ENCODE assay signal across 30 cellular contexts in genomic region chrX:9516635-9517034, GRCh38.
"Had no signal": no experiment of that assay in that cellular context is flagged by ENCODE, and none has a peak within 500 bp of the region (broad histone marks: within the 10 kb centered on the region; RNA-seq: fewer than 3 reads in every experiment).

No MANE protein-coding gene starts in this region.

- FAIRE-seq: endometrium, frontal cortex had no signal

- H3K4me3 ChIP-seq: breast epithelium, left ventricle myocardium inferior, lung, ovary, prostate gland, smooth muscle cell, suprapubic skin, tibial artery had no signal

- H3K27ac Mint-ChIP-seq: activated CD4-positive, alpha-beta memory T cell treated with anti-CD3 and anti-CD28 coated beads for 36 hours; activated naive CD4-positive, alpha-beta T cell treated with anti-CD3 and anti-CD28 coated beads, Interleukin-2, amount 50 U/mL, for 24 hours; activated naive CD8-positive, alpha-beta T cell treated with anti-CD3 and anti-CD28 coated beads, Interleukin-2, amount 50 U/mL, for 24 hours; dendritic cell treated with granulocyte-macrophage colony-stimulating factor and Interleukin-4, amounts not matched to agents 40 ng/mL and 50 ng/mL, for 4 days had no signal

- H3K4me2 ChIP-seq: smooth muscle cell had no signal

- H3K4me3 Mint-ChIP-seq: activated CD4-positive, alpha-beta memory T cell treated with anti-CD3 and anti-CD28 coated beads for 36 hours; activated naive CD4-positive, alpha-beta T cell treated with anti-CD3 and anti-CD28 coated beads, Interleukin-2, amount 50 U/mL, for 24 hours; activated naive CD8-positive, alpha-beta T cell treated with anti-CD3 and anti-CD28 coated beads, Interleukin-2, amount 50 U/mL, for 24 hours; dendritic cell treated with granulocyte-macrophage colony-stimulating factor and Interleukin-4, amounts not matched to agents 40 ng/mL and 50 ng/mL, for 4 days had no signal

- H3K27me3 Mint-ChIP-seq: activated CD4-positive, alpha-beta memory T cell treated with anti-CD3 and anti-CD28 coated beads for 36 hours; activated CD8-positive, alpha-beta memory T cell treated with anti-CD3 and anti-CD28 coated beads, Interleukin-2, amount 10 ng/mL, durations not matched to agents 7 days and 5 days; activated naive CD4-positive, alpha-beta T cell treated with anti-CD3 and anti-CD28 coated beads, Interleukin-2, amount 50 U/mL, for 24 hours; activated naive CD8-positive, alpha-beta T cell treated with anti-CD3 and anti-CD28 coated beads, Interleukin-2, amount 50 U/mL, for 24 hours; central memory CD8-positive, alpha-beta T cell; dendritic cell treated with granulocyte-macrophage colony-stimulating factor and Interleukin-4, amounts not matched to agents 40 ng/mL and 50 ng/mL, for 4 days had no signal

- DNase-seq: activated CD4-positive, alpha-beta memory T cell treated with anti-CD3 and anti-CD28 coated beads for 36 hours; activated CD4-positive, alpha-beta T cell treated with anti-CD3 and anti-CD28 coated beads for 48 hours; activated naive CD8-positive, alpha-beta T cell treated with anti-CD3 and anti-CD28 coated beads, Interleukin-2, amount 50 U/mL, for 24 hours; activated T-cell treated with anti-CD3 and anti-CD28 coated beads, Interleukin-2, amount 50 U/mL, for 48 hours; amygdala; effector CD4-positive, alpha-beta T cell; islet precursor cell; left ventricle myocardium inferior; mesendoderm; ovary; stimulated activated CD4-positive, alpha-beta T cell treated with anti-CD3 and anti-CD28 coated beads, Interleukin-1b, Interleukin-23, amount 100 ng/mL, for 48 hours; stimulated activated CD4-positive, alpha-beta T cell treated with anti-CD3 and anti-CD28 coated beads, Interleukin-4, amount 100 ng/mL, for 4 hours; stimulated activated CD8-positive, alpha-beta memory T cell treated with anti-CD3 and anti-CD28 coated beads, Interleukin-4, amount 100 ng/mL, for 48 hours; stimulated activated naive CD4-positive, alpha-beta T cell; T1000; tibial artery; WERI-Rb-1 had no signal

- H3K9me3 Mint-ChIP-seq: activated CD4-positive, alpha-beta memory T cell treated with anti-CD3 and anti-CD28 coated beads for 36 hours; activated naive CD4-positive, alpha-beta T cell treated with anti-CD3 and anti-CD28 coated beads, Interleukin-2, amount 50 U/mL, for 24 hours; activated naive CD8-positive, alpha-beta T cell treated with anti-CD3 and anti-CD28 coated beads, Interleukin-2, amount 50 U/mL, for 24 hours; activated T-helper 2 cell treated with anti-CD3 and anti-CD28 coated beads, Interferon-gamma antibody, Interleukin-2, Interleukin-4, amounts not matched to agents 10 μg/mL and 5 μg/mL and 100 μg/mL, durations not matched to agents 14 hours and 24 hours and 36 hours; central memory CD8-positive, alpha-beta T cell; dendritic cell treated with granulocyte-macrophage colony-stimulating factor and Interleukin-4, amounts not matched to agents 40 ng/mL and 50 ng/mL, for 4 days had no signal

- H3K36me3 ChIP-seq: breast epithelium, left ventricle myocardium inferior, ovary, prostate gland, suprapubic skin, tibial artery, WERI-Rb-1 had no signal

- H3K4me1 ChIP-seq: breast epithelium, left ventricle myocardium inferior, prostate gland had no signal

- H3K27ac ChIP-seq: breast epithelium, left ventricle myocardium inferior, ovary, prostate gland, suprapubic skin, tibial artery, WERI-Rb-1 had no signal

- H3K9me3 ChIP-seq: breast epithelium, left ventricle myocardium inferior, ovary, prostate gland, suprapubic skin, tibial artery had no signal

- ATAC-seq: activated CD4-positive, CD25-positive, alpha-beta regulatory T cell treated with anti-CD3 and anti-CD28 coated beads, Interleukin-2, amount 50 U/mL, for 24 hours had no signal

- H3K27me3 ChIP-seq: breast epithelium, ovary, suprapubic skin, tibial artery had no signal
